In the genomic region with DNA sequence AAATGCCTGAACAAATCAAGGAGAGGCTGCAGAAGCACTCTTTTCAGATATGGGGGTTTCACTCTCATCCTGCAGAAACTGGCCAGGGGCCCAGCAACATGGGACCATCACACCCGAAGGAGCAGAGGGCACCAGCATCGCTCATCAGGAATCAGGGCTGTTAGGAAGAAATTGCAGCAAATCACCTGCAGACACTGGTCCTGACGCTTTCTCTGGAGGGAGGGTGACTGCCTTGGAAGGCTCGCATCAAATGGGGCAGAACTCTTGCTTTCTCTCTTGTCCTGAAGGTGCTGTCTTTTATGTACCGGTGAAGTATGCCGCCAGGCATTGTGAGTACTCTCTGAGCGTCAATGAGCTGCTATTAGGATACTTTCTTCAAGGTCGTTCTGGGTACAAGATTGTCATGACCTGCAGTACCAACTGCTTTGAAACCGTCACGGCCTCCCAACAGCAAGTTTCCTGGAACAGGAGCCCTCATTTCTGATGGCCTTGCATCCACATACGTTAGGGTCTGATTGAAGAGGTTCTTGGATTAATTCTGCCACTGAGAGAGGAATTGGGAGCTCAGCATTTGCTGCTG, we compare ENCODE assay signal across 21 cellular contexts.
DNase-seq lines count a peak whose midpoint lies in the region; ATAC-seq and TF ChIP-seq lines count a peak whose summit lies in the region.
"Had no signal": no experiment of that assay in that cellular context is flagged by ENCODE, and none has a peak within 500 bp of the region (broad histone marks: within the 10 kb centered on the region; RNA-seq: fewer than 3 reads in every experiment).

No MANE protein-coding gene starts in this region.

- ATAC-seq in left lobe of liver: no peak
- ATAC-seq in GM21526 (IDR thresholded peaks at IDR 0.05; ENCODE audit: low FRiP score, unreplicated experiment): no peak
- ATAC-seq: CD8-positive, alpha-beta T cell; GM12878 had no signal

- H3K27me3 ChIP-seq in Peyer's patch: no peaks in the 10 kb centered on the region

- no peaks in the 10 kb centered on the region for H3K4me1 ChIP-seq in Peyer's patch

- TF ChIP-seq POLR2A in Peyer's patch (IDR thresholded peaks at IDR 0.05): no peak

- H3K4me3 Mint-ChIP-seq in activated CD4-positive, alpha-beta memory T cell treated with anti-CD3 and anti-CD28 coated beads, Interleukin-2, amount 10 ng/mL, durations not matched to agents 7 days and 5 days: no peak overlapping the region
- no peak overlapping the region for H3K4me3 Mint-ChIP-seq in activated CD4-positive, alpha-beta memory T cell treated with anti-CD3 and anti-CD28 coated beads for 36 hours
- H3K4me3 Mint-ChIP-seq in type B pancreatic cell: no peak overlapping the region
- H3K4me3 Mint-ChIP-seq: CD8-positive, alpha-beta T cell; IgD-negative memory B cell had no signal

- H3K27me3 Mint-ChIP-seq in activated CD4-positive, alpha-beta memory T cell treated with anti-CD3 and anti-CD28 coated beads, Interleukin-2, amount 10 ng/mL, durations not matched to agents 7 days and 5 days: no peaks in the 10 kb centered on the region
- no peaks in the 10 kb centered on the region for H3K27me3 Mint-ChIP-seq in activated CD4-positive, alpha-beta memory T cell treated with anti-CD3 and anti-CD28 coated beads for 36 hours
- peaks cover 30% of the 10 kb centered on the region for H3K27me3 Mint-ChIP-seq in type B pancreatic cell

- no peak overlapping the region for H3K27ac ChIP-seq in Peyer's patch
- H3K27ac ChIP-seq: 22Rv1, GM23248, HL-60 had no signal

- TF ChIP-seq CTCF in Peyer's patch (IDR thresholded peaks at IDR 0.05): no peak
- no peak for TF ChIP-seq CTCF in type B pancreatic cell (conservative IDR thresholded peaks at IDR 0.05)

- no peak overlapping the region for H3K27ac Mint-ChIP-seq in activated CD4-positive, alpha-beta memory T cell treated with anti-CD3 and anti-CD28 coated beads, Interleukin-2, amount 10 ng/mL, durations not matched to agents 7 days and 5 days
- no peak overlapping the region for H3K27ac Mint-ChIP-seq in activated CD4-positive, alpha-beta memory T cell treated with anti-CD3 and anti-CD28 coated beads for 36 hours
- no peak overlapping the region for H3K27ac Mint-ChIP-seq in type B pancreatic cell
- H3K27ac Mint-ChIP-seq: CD8-positive, alpha-beta T cell; IgD-negative memory B cell had no signal

- no peaks in the 10 kb centered on the region for H3K36me3 Mint-ChIP-seq in activated CD4-positive, alpha-beta memory T cell treated with anti-CD3 and anti-CD28 coated beads, Interleukin-2, amount 10 ng/mL, durations not matched to agents 7 days and 5 days (ENCODE audit: low read depth)
- H3K36me3 Mint-ChIP-seq in activated CD4-positive, alpha-beta memory T cell treated with anti-CD3 and anti-CD28 coated beads for 36 hours: no peaks in the 10 kb centered on the region
- H3K36me3 Mint-ChIP-seq in type B pancreatic cell: no peaks in the 10 kb centered on the region
- H3K36me3 Mint-ChIP-seq: CD8-positive, alpha-beta T cell; IgD-negative memory B cell had no signal

- no peaks in the 10 kb centered on the region for H3K4me1 Mint-ChIP-seq in activated CD4-positive, alpha-beta memory T cell treated with anti-CD3 and anti-CD28 coated beads, Interleukin-2, amount 10 ng/mL, durations not matched to agents 7 days and 5 days
- no peaks in the 10 kb centered on the region for H3K4me1 Mint-ChIP-seq in activated CD4-positive, alpha-beta memory T cell treated with anti-CD3 and anti-CD28 coated beads for 36 hours (ENCODE audit: low read depth)
- peaks cover 6% of the 10 kb centered on the region for H3K4me1 Mint-ChIP-seq in type B pancreatic cell (ENCODE audit: unreplicated experiment)
- H3K4me1 Mint-ChIP-seq: IgD-negative memory B cell had no signal

- H3K9me3 Mint-ChIP-seq in activated CD4-positive, alpha-beta memory T cell treated with anti-CD3 and anti-CD28 coated beads, Interleukin-2, amount 10 ng/mL, durations not matched to agents 7 days and 5 days: peaks cover 3% of the 10 kb centered on the region
- H3K9me3 Mint-ChIP-seq in activated CD4-positive, alpha-beta memory T cell treated with anti-CD3 and anti-CD28 coated beads for 36 hours: no peaks in the 10 kb centered on the region
- H3K9me3 Mint-ChIP-seq in type B pancreatic cell: no peaks in the 10 kb centered on the region
- H3K9me3 Mint-ChIP-seq: CD8-positive, alpha-beta T cell had no signal

- DNase-seq in activated CD4-positive, alpha-beta memory T cell treated with anti-CD3 and anti-CD28 coated beads, Interleukin-2, amount 10 ng/mL, durations not matched to agents 7 days and 5 days: peak; percentile 11
- no peak for DNase-seq in activated CD4-positive, alpha-beta memory T cell treated with anti-CD3 and anti-CD28 coated beads for 36 hours
- DNase-seq in Peyer's patch (peak; percentile 8 to 27 (median 14)), left lobe of liver (ENCODE audit: low spot score) (peak; percentile 12), type B pancreatic cell (ENCODE audit: extremely low spot score, unreplicated experiment) (peak; percentile 25), NCI-H146 (lab: John Stamatoyannopoulos, UW) (no peak)
- no peak for DNase-seq in stimulated activated CD4-positive, alpha-beta T cell treated with anti-CD3 and anti-CD28 coated beads, Interleukin-4, amount 100 ng/mL, for 1 hour
- DNase-seq: GDM1; GM23248; Kasumi-1; MM.1S; NCI-H1694 treated with DMSO at 0.1 percent for 48 hours; NCI-H2171; NCI-H446; NK-92 treated with Interleukin-12 subunit alpha and Interleukin-12 subunit beta, amount 100 ng/mL, for 24 hours had no signal

- H3K36me3 ChIP-seq in Peyer's patch: no peaks in the 10 kb centered on the region

- H3K9me3 ChIP-seq in Peyer's patch: no peaks in the 10 kb centered on the region

- H3K4me3 ChIP-seq in Peyer's patch: no peak overlapping the region
- H3K4me3 ChIP-seq: GM12878, GM23248 had no signal

- intact Hi-C loops in activated CD4-positive, alpha-beta memory T cell treated with anti-CD3 and anti-CD28 coated beads for 36 hours (cut with micrococcal nuclease): no loop called here

- CTCF ChIA-PET in activated CD4-positive, alpha-beta memory T cell treated with anti-CD3 and anti-CD28 coated beads, Interleukin-2, amount 10 ng/mL, durations not matched to agents 7 days and 5 days (lab: Charles Lee): no interaction called here
- CTCF ChIA-PET in activated CD4-positive, alpha-beta memory T cell treated with anti-CD3 and anti-CD28 coated beads for 36 hours (lab: Charles Lee): no interaction called here

- POLR2A ChIA-PET in activated CD4-positive, alpha-beta memory T cell treated with anti-CD3 and anti-CD28 coated beads, Interleukin-2, amount 10 ng/mL, durations not matched to agents 7 days and 5 days (lab: Charles Lee): no interaction called here
- POLR2A ChIA-PET in activated CD4-positive, alpha-beta memory T cell treated with anti-CD3 and anti-CD28 coated beads for 36 hours (lab: Charles Lee): no interaction called here

Comparison
In these comparisons a context has a peak if more than half of its experiments do, and no peak if none do; other contexts are left out.
1. DNase-seq: peak in activated CD4-positive, alpha-beta memory T cell treated with anti-CD3 and anti-CD28 coated beads, Interleukin-2, amount 10 ng/mL, durations not matched to agents 7 days and 5 days (single experiment), Peyer's patch (3 of 3), left lobe of liver (single experiment) and type B pancreatic cell (single experiment); none in activated CD4-positive, alpha-beta memory T cell treated with anti-CD3 and anti-CD28 coated beads for 36 hours (single experiment), stimulated activated CD4-positive, alpha-beta T cell treated with anti-CD3 and anti-CD28 coated beads, Interleukin-4, amount 100 ng/mL, for 1 hour (single experiment) and NCI-H146 (single experiment).